Comparison of ENCODE assay signal across 8 cellular contexts in the genomic region with DNA sequence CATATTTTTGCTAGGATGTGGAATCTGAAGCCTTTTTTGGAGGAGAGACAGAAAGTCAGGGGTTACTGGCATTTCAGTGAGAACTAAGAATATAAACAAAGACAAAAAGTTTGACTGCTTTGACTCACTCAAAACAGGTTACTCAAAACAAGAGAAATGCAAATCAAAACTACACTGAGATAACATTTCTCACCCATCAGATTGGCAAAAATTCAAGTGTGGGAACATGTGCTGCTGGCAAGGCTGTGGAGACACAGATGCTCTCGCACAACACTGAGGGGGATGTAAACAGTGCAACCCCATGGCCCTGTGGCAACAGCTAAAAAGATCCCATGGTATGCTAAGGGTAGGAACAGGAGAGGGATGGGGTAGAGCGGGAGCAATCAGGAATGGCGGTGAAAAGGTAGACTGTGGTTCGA.
DNase-seq lines count a peak whose midpoint lies in the region; ATAC-seq and TF ChIP-seq lines count a peak whose summit lies in the region.

No MANE protein-coding gene starts in this region.

- no TSS peak for BruUV-seq in PC-9 (replicated peaks; lab: Mats Ljungman, UMichigan)

- H3K79me2 ChIP-seq in PC-9 (ENCODE audit: low read depth) = no peaks in the 10 kb centered on the region

- peak; percentile 40 for DNase-seq in activated CD8-positive, alpha-beta T cell treated with anti-CD3 and anti-CD28 coated beads for 36 hours
- DNase-seq in activated CD8-positive, alpha-beta T cell treated with anti-CD3 and anti-CD28 coated beads, Interleukin-2, amount 10 ng/mL, durations not matched to agents 7 days and 5 days = no peak
- DNase-seq in RPMI7951 (ENCODE audit: low read depth) (peak; percentile 15), PC-9 (no peak), psoas muscle (no peak)
- no peak for DNase-seq in effector CD8-positive, alpha-beta T cell (lab: John Stamatoyannopoulos, UW)

- no peak overlapping the region for H3K9ac ChIP-seq in skeletal muscle satellite cell (ENCODE audit: low read depth, low read length)

- intact Hi-C loops in activated CD8-positive, alpha-beta T cell treated with anti-CD3 and anti-CD28 coated beads for 36 hours (cut with micrococcal nuclease) = no loop called here
- intact Hi-C loops in PC-9 (cut with micrococcal nuclease; ENCODE audit: unreplicated experiment) (no loop called here), psoas muscle (cut with DNase I) (no loop called here)

- no peaks in the 10 kb centered on the region for H3K27me3 ChIP-seq in skeletal muscle satellite cell (ENCODE audit: control insufficient read depth, insufficient read depth, low read length)
- no peaks in the 10 kb centered on the region for H3K27me3 ChIP-seq in PC-9 (ENCODE audit: insufficient read depth, low read depth)
- no peaks in the 10 kb centered on the region for H3K27me3 ChIP-seq in psoas muscle (ENCODE audit: insufficient read depth in 3 of 3, low read length in 2 of 3)

- no peaks in the 10 kb centered on the region for H3K27me3 Mint-ChIP-seq in activated CD8-positive, alpha-beta T cell treated with anti-CD3 and anti-CD28 coated beads for 36 hours
- no peaks in the 10 kb centered on the region for H3K27me3 Mint-ChIP-seq in activated CD8-positive, alpha-beta T cell treated with anti-CD3 and anti-CD28 coated beads, Interleukin-2, amount 10 ng/mL, durations not matched to agents 7 days and 5 days (ENCODE audit: low read depth)

- H3K4me1 ChIP-seq in skeletal muscle satellite cell (ENCODE audit: control insufficient read depth, insufficient read depth, low read length) = peaks cover 17% of the 10 kb centered on the region
- H3K4me1 ChIP-seq in PC-9 (replicated peaks; ENCODE audit: insufficient read depth) = no peaks in the 10 kb centered on the region
- no peaks in the 10 kb centered on the region for H3K4me1 ChIP-seq in psoas muscle

- no peak overlapping the region for H3K4me3 Mint-ChIP-seq in activated CD8-positive, alpha-beta T cell treated with anti-CD3 and anti-CD28 coated beads for 36 hours
- no peak overlapping the region for H3K4me3 Mint-ChIP-seq in activated CD8-positive, alpha-beta T cell treated with anti-CD3 and anti-CD28 coated beads, Interleukin-2, amount 10 ng/mL, durations not matched to agents 7 days and 5 days

- CTCF ChIA-PET in activated CD8-positive, alpha-beta T cell treated with anti-CD3 and anti-CD28 coated beads for 36 hours (lab: Charles Lee) = interaction anchor here (1.6 kb wide), 1 partner anchor 12 kb away, joined by 5 read pairs; no protein-coding TSS in a partner anchor
- CTCF ChIA-PET in activated CD8-positive, alpha-beta T cell treated with anti-CD3 and anti-CD28 coated beads, Interleukin-2, amount 10 ng/mL, durations not matched to agents 7 days and 5 days (lab: Charles Lee) = interaction anchor here (0.5 to 2.9 kb wide), 2 partner anchors 11 to 20 kb away, joined by 3 to 8 read pairs; no protein-coding TSS in a partner anchor
- CTCF ChIA-PET in PC-9 (lab: Charles Lee) = interaction anchor here (0.6 kb wide), 1 partner anchor 719 kb away, joined by 6 read pairs; no protein-coding TSS in a partner anchor

- H3K9me3 ChIP-seq in skeletal muscle satellite cell (replicated peaks; ENCODE audit: low read length) (no peaks in the 10 kb centered on the region), PC-9 (ENCODE audit: insufficient read depth, low read depth) (no peaks in the 10 kb centered on the region), psoas muscle (no peaks in the 10 kb centered on the region)

- no peaks in the 10 kb centered on the region for H3K9me3 Mint-ChIP-seq in activated CD8-positive, alpha-beta T cell treated with anti-CD3 and anti-CD28 coated beads for 36 hours
- no peaks in the 10 kb centered on the region for H3K9me3 Mint-ChIP-seq in activated CD8-positive, alpha-beta T cell treated with anti-CD3 and anti-CD28 coated beads, Interleukin-2, amount 10 ng/mL, durations not matched to agents 7 days and 5 days (ENCODE audit: insufficient read depth)

- H2AFZ ChIP-seq in PC-9 = no peak overlapping the region

- peak overlapping the region; percentile 23 for H3K27ac Mint-ChIP-seq in activated CD8-positive, alpha-beta T cell treated with anti-CD3 and anti-CD28 coated beads for 36 hours
- H3K27ac Mint-ChIP-seq in activated CD8-positive, alpha-beta T cell treated with anti-CD3 and anti-CD28 coated beads, Interleukin-2, amount 10 ng/mL, durations not matched to agents 7 days and 5 days = no peak overlapping the region

- H3K4me2 ChIP-seq in skeletal muscle satellite cell (ENCODE audit: low read length) = peak overlapping the region; percentile 52
- H3K4me2 ChIP-seq in PC-9 = no peak overlapping the region

- peaks cover 16% of the 10 kb centered on the region for H3K4me1 Mint-ChIP-seq in activated CD8-positive, alpha-beta T cell treated with anti-CD3 and anti-CD28 coated beads for 36 hours (ENCODE audit: low read depth)
- peaks cover 30% of the 10 kb centered on the region for H3K4me1 Mint-ChIP-seq in activated CD8-positive, alpha-beta T cell treated with anti-CD3 and anti-CD28 coated beads, Interleukin-2, amount 10 ng/mL, durations not matched to agents 7 days and 5 days (ENCODE audit: low read depth)

- POLR2A ChIA-PET in activated CD8-positive, alpha-beta T cell treated with anti-CD3 and anti-CD28 coated beads for 36 hours (lab: Charles Lee) = interaction anchor here (0.7 to 0.9 kb wide), 3 partner anchors 239 to 272 kb away, joined by 3 read pairs; no protein-coding TSS in a partner anchor
- POLR2A ChIA-PET in activated CD8-positive, alpha-beta T cell treated with anti-CD3 and anti-CD28 coated beads, Interleukin-2, amount 10 ng/mL, durations not matched to agents 7 days and 5 days (lab: Charles Lee) = interaction anchor here (0.7 kb wide), 1 partner anchor 285 kb away, joined by 3 read pairs; no protein-coding TSS in a partner anchor
- POLR2A ChIA-PET in PC-9 (lab: Charles Lee; ENCODE audit: unreplicated experiment) = interaction anchor here (0.6 kb wide), 1 partner anchor 84 kb away, joined by 3 read pairs; no protein-coding TSS in a partner anchor

- no peaks in the 10 kb centered on the region for H3F3A ChIP-seq in PC-9 (ENCODE audit: insufficient read depth, low read depth)

- peak; percentile 80 for ATAC-seq in activated CD8-positive, alpha-beta T cell treated with anti-CD3 and anti-CD28 coated beads for 36 hours
- ATAC-seq in activated CD8-positive, alpha-beta T cell treated with anti-CD3 and anti-CD28 coated beads, Interleukin-2, amount 10 ng/mL, durations not matched to agents 7 days and 5 days = no peak
- ATAC-seq in HG02571 (IDR thresholded peaks at IDR 0.05; ENCODE audit: unreplicated experiment) (peak; percentile 69), psoas muscle (no peak)

- peaks cover 5% of the 10 kb centered on the region; the same call in 1 of the 2 replicates for H4K20me1 ChIP-seq in PC-9 (ENCODE audit: insufficient read depth)

- H3K4me3 ChIP-seq in skeletal muscle satellite cell (ENCODE audit: low read length) = no peak overlapping the region
- H3K4me3 ChIP-seq in PC-9 = no peak overlapping the region
- H3K4me3 ChIP-seq in psoas muscle = no peak overlapping the region

- TF ChIP-seq CTCF in activated CD8-positive, alpha-beta T cell treated with anti-CD3 and anti-CD28 coated beads for 36 hours (IDR thresholded peaks at IDR 0.05) = no peak
- no peak for TF ChIP-seq CTCF in PC-9 (conservative IDR thresholded peaks at IDR 0.05)
- TF ChIP-seq CTCF in psoas muscle (IDR thresholded peaks at IDR 0.05) = no peak

- no peaks in the 10 kb centered on the region for H3K9me2 ChIP-seq in PC-9 (ENCODE audit: insufficient read depth)

- 77 to 85% (median 78%) methylated on average over 4 of the region's 4 CpGs for WGBS in psoas muscle, 3 donors

- no peaks in the 10 kb centered on the region for H3K36me3 Mint-ChIP-seq in activated CD8-positive, alpha-beta T cell treated with anti-CD3 and anti-CD28 coated beads for 36 hours (ENCODE audit: low read depth)
- no peaks in the 10 kb centered on the region for H3K36me3 Mint-ChIP-seq in activated CD8-positive, alpha-beta T cell treated with anti-CD3 and anti-CD28 coated beads, Interleukin-2, amount 10 ng/mL, durations not matched to agents 7 days and 5 days (ENCODE audit: low read depth)

- H3K27ac ChIP-seq in PC-9 (no peak overlapping the region), psoas muscle (no peak overlapping the region)

- H3K36me3 ChIP-seq in skeletal muscle satellite cell (ENCODE audit: insufficient read depth, low read length) (no peaks in the 10 kb centered on the region), PC-9 (ENCODE audit: low read depth) (no peaks in the 10 kb centered on the region), psoas muscle (ENCODE audit: insufficient read depth in 1 of 2, low read depth in 1 of 2) (no peaks in the 10 kb centered on the region)

Comparison
In these comparisons a context has a peak if more than half of its experiments do, and no peak if none do; other contexts are left out.
1. ATAC-seq: peak in activated CD8-positive, alpha-beta T cell treated with anti-CD3 and anti-CD28 coated beads for 36 hours (single experiment) and HG02571 (single experiment); none in activated CD8-positive, alpha-beta T cell treated with anti-CD3 and anti-CD28 coated beads, Interleukin-2, amount 10 ng/mL, durations not matched to agents 7 days and 5 days (single experiment) and psoas muscle (0 of 4).
2. DNase-seq: peak in activated CD8-positive, alpha-beta T cell treated with anti-CD3 and anti-CD28 coated beads for 36 hours (single experiment) and RPMI7951 (single experiment); none in activated CD8-positive, alpha-beta T cell treated with anti-CD3 and anti-CD28 coated beads, Interleukin-2, amount 10 ng/mL, durations not matched to agents 7 days and 5 days (single experiment), PC-9 (0 of 2), psoas muscle (0 of 2) and effector CD8-positive, alpha-beta T cell (single experiment).